Comparison of ENCODE assay signal across 8 cellular contexts in genomic region chr9:107751522-107752235, GRCh38.
A peak's percentile ranks its signal among the peaks of the same experiment; 100 is the strongest.
DNase-seq lines count a peak whose midpoint lies in the region; ATAC-seq and TF ChIP-seq lines count a peak whose summit lies in the region.

No MANE protein-coding gene starts in this region.

- no peak for TF ChIP-seq POLR2A in Peyer's patch (IDR thresholded peaks at IDR 0.05)
- no peak for TF ChIP-seq POLR2A in gastroesophageal sphincter (IDR thresholded peaks at IDR 0.05)

- H2AFZ ChIP-seq in H9 (ENCODE audit: low read length): no peak overlapping the region

- TF ChIP-seq EP300 in gastroesophageal sphincter (IDR thresholded peaks at IDR 0.05): no peak

- no peak overlapping the region for H3K4me3 Mint-ChIP-seq in H9
- no peak overlapping the region for H3K4me3 Mint-ChIP-seq in CD4-positive, alpha-beta T cell

- no peak overlapping the region for H2AK5ac ChIP-seq in H9 (ENCODE audit: insufficient read length, low read length)

- in situ Hi-C loops in GM13976 (cut with MboI; ENCODE audit: low sequenced_read_pairs, unreplicated experiment): no loop called here

- intact Hi-C loops in CD4-positive, alpha-beta T cell (cut with DNase I, micrococcal nuclease): no loop called here

- H3K4me2 ChIP-seq in H9 (ENCODE audit: insufficient read depth, insufficient read length, low read length): no peak overlapping the region

- H3K4me1 Mint-ChIP-seq in H9: peaks cover 26 to 38% of the 10 kb centered on the region in 2 experiments
- H3K4me1 Mint-ChIP-seq in CD4-positive, alpha-beta T cell (ENCODE audit: low read depth): no peaks in the 10 kb centered on the region

- no peak overlapping the region for H3K27ac ChIP-seq in H9 (ENCODE audit: insufficient read length, low read depth, low read length)
- peak overlapping the region; percentile 46 to 82 (median 69) for H3K27ac ChIP-seq in Peyer's patch
- peak overlapping the region; percentile 86 to 90 (median 88) for H3K27ac ChIP-seq in gastroesophageal sphincter
- peak overlapping the region; percentile 87 for H3K27ac ChIP-seq in temporal lobe (ENCODE audit: low read depth, low read length)
- no peak overlapping the region for H3K27ac ChIP-seq in CD4-positive, alpha-beta T cell (ENCODE audit: low read depth, low read length)

- no peak overlapping the region for H3K9ac ChIP-seq in H9 (ENCODE audit: extremely low read depth, insufficient read length, low read length)

- H2BK15ac ChIP-seq in H9 (ENCODE audit: low read depth, low read length): no peak overlapping the region; the same call in 1 of the 2 replicates

- H3K36me3 ChIP-seq in Peyer's patch: no peaks in the 10 kb centered on the region
- H3K36me3 ChIP-seq in gastroesophageal sphincter: no peaks in the 10 kb centered on the region

- WGBS in H9 (ENCODE audit: extremely low coverage, insufficient read length, low lambda C conversion rate): no CpG with 5 or more reads among the region's 5 CpGs
- WGBS in gastroesophageal sphincter (ENCODE audit: low coverage in 1 of 2), 2 donors: 0 to 21% methylated on average over 3 to 4 of the region's 5 CpGs

- H3K23me2 ChIP-seq in H9 (ENCODE audit: insufficient read length, low read depth, low read length, poor library complexity, severe bottlenecking): no peaks in the 10 kb centered on the region

- peak; percentile 19 for ATAC-seq in gastroesophageal sphincter
- ATAC-seq in CD4-positive, alpha-beta T cell (ENCODE audit: poor library complexity): no peak

- POLR2A ChIA-PET in CD4-positive, alpha-beta T cell (lab: Charles Lee): no interaction called here

- no peak overlapping the region for H3K56ac ChIP-seq in H9 (ENCODE audit: insufficient read length, low read depth, low read length)

- H3K4me3 ChIP-seq in Peyer's patch (no peak overlapping the region), gastroesophageal sphincter (no peak overlapping the region)

- H3K4me1 ChIP-seq in H9 (ENCODE audit: insufficient read depth, low read length) (peaks cover 5% of the 10 kb centered on the region; the same call in 1 of the 2 replicates), Peyer's patch (peaks cover 0 to 29% (median 0%) of the 10 kb centered on the region in 4 donors), gastroesophageal sphincter (peaks cover 20 to 53% (median 27%) of the 10 kb centered on the region in 3 donors)

- H3K14ac ChIP-seq in H9 (ENCODE audit: insufficient read depth, low read length): no peak overlapping the region

- no peak overlapping the region for H2BK20ac ChIP-seq in H9 (ENCODE audit: low read depth, low read length, poor library complexity, severe bottlenecking)

- H4K5ac ChIP-seq in H9 (ENCODE audit: insufficient read length, low read depth, low read length): no peak overlapping the region

- H2BK5ac ChIP-seq in H9 (ENCODE audit: insufficient read length, low read length): no peak overlapping the region

- no peak overlapping the region for H3K4ac ChIP-seq in H9 (ENCODE audit: low read depth, low read length)

- peak overlapping the region; percentile 75 for H3K18ac ChIP-seq in H9 (ENCODE audit: insufficient read length, low read depth, low read length)

- H3K79me2 ChIP-seq in H9 (ENCODE audit: insufficient read depth, low read length): no peaks in the 10 kb centered on the region

- H4K20me1 ChIP-seq in H9 (ENCODE audit: control insufficient read depth, insufficient read depth, insufficient read length): no peaks in the 10 kb centered on the region

- no peak overlapping the region for H4K8ac ChIP-seq in H9 (replicated peaks; ENCODE audit: insufficient read length, low read depth, low read length)

- H3K9me3 ChIP-seq in H9 (ENCODE audit: control insufficient read depth, low read depth, low read length) (no peaks in the 10 kb centered on the region), Peyer's patch (no peaks in the 10 kb centered on the region), gastroesophageal sphincter (no peaks in the 10 kb centered on the region)
- H3K9me3 ChIP-seq in CD4-positive, alpha-beta T cell (ENCODE audit: control insufficient read depth, low read length): no peaks in the 10 kb centered on the region

- H3K79me1 ChIP-seq in H9 (ENCODE audit: insufficient read depth, low read depth, low read length, poor library complexity, severe bottlenecking): no peaks in the 10 kb centered on the region

- peak overlapping the region; percentile 41 for H2BK120ac ChIP-seq in H9 (ENCODE audit: low read depth, low read length, poor library complexity, severe bottlenecking)

- H4K91ac ChIP-seq in H9 (ENCODE audit: insufficient read length, low read depth, low read length): no peak overlapping the region

- no peaks in the 10 kb centered on the region; a peak in 1 of 5 replicates for H3K9me3 Mint-ChIP-seq in H9
- H3K9me3 Mint-ChIP-seq in CD4-positive, alpha-beta T cell: peaks cover 4% of the 10 kb centered on the region

- CTCF ChIA-PET in CD4-positive, alpha-beta T cell (lab: Charles Lee): no interaction called here

- TF ChIP-seq CTCF in GM13976 (IDR thresholded peaks at IDR 0.05; ENCODE audit: borderline replicate concordance, control extremely low read depth, extremely low read depth, insufficient read depth, missing control alignments): no peak
- TF ChIP-seq CTCF in H9 (conservative IDR thresholded peaks at IDR 0.05): no peak
- TF ChIP-seq CTCF in Peyer's patch (IDR thresholded peaks at IDR 0.05): no peak
- TF ChIP-seq CTCF in gastroesophageal sphincter (IDR thresholded peaks at IDR 0.05): no peak
- TF ChIP-seq CTCF in CD4-positive, alpha-beta T cell (IDR thresholded peaks at IDR 0.05): no peak

- H2BK12ac ChIP-seq in H9 (ENCODE audit: insufficient read length, low read depth, low read length): no peak overlapping the region

- DNase-seq in GM13976 (ENCODE audit: low spot score) (peak; percentile 41), H9 (no peak), Peyer's patch (peak in 2 of 3 donors; percentile 75 to 86), NCI-H2196 (lab: John Stamatoyannopoulos, UW; ENCODE audit: unreplicated experiment) (no peak)
- DNase-seq in activated naive CD4-positive, alpha-beta T cell treated with anti-CD3 and anti-CD28 coated beads, Interleukin-2, amount 50 U/mL, for 16 hours: no peak
- DNase-seq in CD4-positive, alpha-beta T cell: no peak

- no peaks in the 10 kb centered on the region for H3K27me3 Mint-ChIP-seq in H9 (ENCODE audit: low read depth)
- no peaks in the 10 kb centered on the region for H3K27me3 Mint-ChIP-seq in CD4-positive, alpha-beta T cell

- H3K23ac ChIP-seq in H9 (ENCODE audit: insufficient read length, low read depth, low read length): no peak overlapping the region

- no peaks in the 10 kb centered on the region for H3K36me3 Mint-ChIP-seq in H9 (ENCODE audit: insufficient read depth in 1 of 3, low read depth in 3 of 3)
- no peaks in the 10 kb centered on the region for H3K36me3 Mint-ChIP-seq in CD4-positive, alpha-beta T cell (ENCODE audit: low read depth)

- H3T11ph ChIP-seq in H9 (ENCODE audit: low read length): no peak overlapping the region

- H3K27me3 ChIP-seq in H9 (ENCODE audit: insufficient read depth, low read length) (no peaks in the 10 kb centered on the region), Peyer's patch (no peaks in the 10 kb centered on the region), gastroesophageal sphincter (no peaks in the 10 kb centered on the region)
- no peaks in the 10 kb centered on the region for H3K27me3 ChIP-seq in CD4-positive, alpha-beta T cell (ENCODE audit: control insufficient read depth, insufficient read depth, low read length)

- H3K27ac Mint-ChIP-seq in H9: peak overlapping the region in 1 of 3 experiments; percentile 58; a peak in 2 of 7 replicates
- no peak overlapping the region for H3K27ac Mint-ChIP-seq in CD4-positive, alpha-beta T cell

Comparison
In these comparisons a context has a peak if more than half of its experiments do, and no peak if none do; other contexts are left out.
1. DNase-seq: peak in GM13976 (single experiment) and Peyer's patch (2 of 3); none in H9 (single experiment), NCI-H2196 (single experiment), activated naive CD4-positive, alpha-beta T cell treated with anti-CD3 and anti-CD28 coated beads, Interleukin-2, amount 50 U/mL, for 16 hours (single experiment) and CD4-positive, alpha-beta T cell (0 of 10).
2. H3K27ac ChIP-seq: peak in Peyer's patch (4 of 4), gastroesophageal sphincter (4 of 4) and temporal lobe (single experiment); none in H9 (single experiment) and CD4-positive, alpha-beta T cell (single experiment).